Comparison of ENCODE assay signal across 18 cellular contexts in the genomic region with DNA sequence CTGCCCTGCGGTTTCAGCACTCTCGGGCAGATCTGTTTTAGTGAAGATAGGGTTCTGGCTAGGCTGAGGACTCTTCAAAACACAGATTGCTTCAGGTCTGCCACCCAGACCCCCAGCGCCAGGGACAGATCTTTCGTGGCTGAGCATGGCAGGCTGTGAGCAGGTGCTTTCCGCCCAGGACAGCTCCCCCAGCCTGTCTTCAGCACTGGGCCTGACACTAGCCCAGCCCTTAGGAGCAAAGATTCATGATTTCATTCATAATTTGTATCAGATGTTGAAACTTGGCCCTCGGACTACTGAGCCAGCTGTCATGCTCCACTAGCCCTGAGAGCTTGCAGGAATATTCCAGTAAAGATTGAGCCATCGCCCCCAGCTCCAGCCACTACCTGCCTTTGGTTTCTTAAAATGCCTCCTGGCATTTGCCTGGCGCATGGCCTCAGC. TPM values are rescaled to one million over a fixed set of nuclear protein-coding genes. Genes with fewer than 3 reads are reported as not detected.
DNase-seq lines count a peak whose midpoint lies in the region; ATAC-seq and TF ChIP-seq lines count a peak whose summit lies in the region.
"Had no signal": no experiment of that assay in that cellular context is flagged by ENCODE, and none has a peak within 500 bp of the region (broad histone marks: within the 10 kb centered on the region; RNA-seq: fewer than 3 reads in every experiment).

No MANE protein-coding gene starts in this region.

- no peak overlapping the region for H3K4me3 ChIP-seq in adipocyte (ENCODE audit: low read length)
- H3K4me3 ChIP-seq in subcutaneous abdominal adipose tissue (ENCODE audit: low read depth in 1 of 5, low read length in 5 of 5): no peak overlapping the region
- no peak overlapping the region for H3K4me3 ChIP-seq in neural progenitor cell
- H3K4me3 ChIP-seq: cardiac muscle cell, lung, upper lobe of left lung had no signal

- H3K36me3 ChIP-seq in adipocyte (ENCODE audit: control insufficient read depth, insufficient read depth, low read length, severe bottlenecking): peaks cover 51% of the 10 kb centered on the region
- H3K36me3 ChIP-seq in subcutaneous abdominal adipose tissue (ENCODE audit: control insufficient read depth in 5 of 5, insufficient read depth in 5 of 5, low read length in 5 of 5): peaks cover 0 to 57% (median 48%) of the 10 kb centered on the region in 5 donors
- no peaks in the 10 kb centered on the region for H3K36me3 ChIP-seq in neural progenitor cell

- CTCF ChIA-PET in activated CD8-positive, alpha-beta T cell treated with anti-CD3 and anti-CD28 coated beads for 36 hours (lab: Charles Lee): interaction anchor here (6.9 kb wide), 1 partner anchor 39 kb away, joined by 71 read pairs; no protein-coding TSS in a partner anchor
- CTCF ChIA-PET in activated CD8-positive, alpha-beta T cell treated with anti-CD3 and anti-CD28 coated beads, Interleukin-2, amount 10 ng/mL, durations not matched to agents 7 days and 5 days (lab: Charles Lee): interaction anchor here (1.0 to 21.8 kb wide), 5 partner anchors 24 to 93 kb away, joined by 3 to 349 read pairs (median 3); no protein-coding TSS in a partner anchor

- no peak overlapping the region for H3K4me3 Mint-ChIP-seq in activated CD8-positive, alpha-beta T cell treated with anti-CD3 and anti-CD28 coated beads for 36 hours
- H3K4me3 Mint-ChIP-seq in activated CD8-positive, alpha-beta T cell treated with anti-CD3 and anti-CD28 coated beads, Interleukin-2, amount 10 ng/mL, durations not matched to agents 7 days and 5 days: no peak overlapping the region
- H3K4me3 Mint-ChIP-seq in neural progenitor cell: no peak overlapping the region
- H3K4me3 Mint-ChIP-seq: activated naive CD8-positive, alpha-beta T cell treated with anti-CD3 and anti-CD28 coated beads, Interleukin-2, amount 50 U/mL, for 24 hours had no signal

- POLR2A ChIA-PET in activated CD8-positive, alpha-beta T cell treated with anti-CD3 and anti-CD28 coated beads for 36 hours (lab: Charles Lee): interaction anchor here (1.1 to 1.2 kb wide), 2 partner anchors 13 to 130 kb away, joined by 3 to 6 read pairs; no protein-coding TSS in a partner anchor
- POLR2A ChIA-PET in activated CD8-positive, alpha-beta T cell treated with anti-CD3 and anti-CD28 coated beads, Interleukin-2, amount 10 ng/mL, durations not matched to agents 7 days and 5 days (lab: Charles Lee): no interaction called here

- H3K9me3 ChIP-seq in adipocyte (ENCODE audit: control insufficient read depth, low read length) (no peaks in the 10 kb centered on the region), subcutaneous abdominal adipose tissue (ENCODE audit: control insufficient read depth in 5 of 5, low read length in 5 of 5) (no peaks in the 10 kb centered on the region), neural progenitor cell (ENCODE audit: low read depth) (no peaks in the 10 kb centered on the region)
- H3K9me3 ChIP-seq: upper lobe of left lung had no signal

- H3K27ac ChIP-seq in subcutaneous abdominal adipose tissue (ENCODE audit: low read depth, low read length) (peak overlapping the region; percentile 55), neural progenitor cell (no peak overlapping the region)
- H3K27ac ChIP-seq: cardiac muscle cell had no signal

- H3K27ac Mint-ChIP-seq in activated CD8-positive, alpha-beta T cell treated with anti-CD3 and anti-CD28 coated beads for 36 hours: peak overlapping the region; percentile 46
- no peak overlapping the region for H3K27ac Mint-ChIP-seq in activated CD8-positive, alpha-beta T cell treated with anti-CD3 and anti-CD28 coated beads, Interleukin-2, amount 10 ng/mL, durations not matched to agents 7 days and 5 days
- H3K27ac Mint-ChIP-seq in neural progenitor cell: no peak overlapping the region
- H3K27ac Mint-ChIP-seq: activated naive CD8-positive, alpha-beta T cell treated with anti-CD3 and anti-CD28 coated beads, Interleukin-2, amount 50 U/mL, for 24 hours; naive B cell had no signal

- no peaks in the 10 kb centered on the region for H3K9me3 Mint-ChIP-seq in activated CD8-positive, alpha-beta T cell treated with anti-CD3 and anti-CD28 coated beads for 36 hours
- H3K9me3 Mint-ChIP-seq in activated CD8-positive, alpha-beta T cell treated with anti-CD3 and anti-CD28 coated beads, Interleukin-2, amount 10 ng/mL, durations not matched to agents 7 days and 5 days (ENCODE audit: insufficient read depth): no peaks in the 10 kb centered on the region
- H3K9me3 Mint-ChIP-seq in neural progenitor cell: no peaks in the 10 kb centered on the region
- H3K9me3 Mint-ChIP-seq: activated naive CD8-positive, alpha-beta T cell treated with anti-CD3 and anti-CD28 coated beads, Interleukin-2, amount 50 U/mL, for 24 hours; naive B cell had no signal

- H3F3A ChIP-seq in neural progenitor cell (ENCODE audit: low read depth): peaks cover 20% of the 10 kb centered on the region

- H3K27me3 Mint-ChIP-seq in activated CD8-positive, alpha-beta T cell treated with anti-CD3 and anti-CD28 coated beads for 36 hours: no peaks in the 10 kb centered on the region
- no peaks in the 10 kb centered on the region for H3K27me3 Mint-ChIP-seq in activated CD8-positive, alpha-beta T cell treated with anti-CD3 and anti-CD28 coated beads, Interleukin-2, amount 10 ng/mL, durations not matched to agents 7 days and 5 days (ENCODE audit: low read depth)
- H3K27me3 Mint-ChIP-seq in neural progenitor cell (ENCODE audit: insufficient read depth, low read depth): no peaks in the 10 kb centered on the region
- H3K27me3 Mint-ChIP-seq: activated naive CD8-positive, alpha-beta T cell treated with anti-CD3 and anti-CD28 coated beads, Interleukin-2, amount 50 U/mL, for 24 hours; naive B cell had no signal

- H3K36me3 Mint-ChIP-seq in activated CD8-positive, alpha-beta T cell treated with anti-CD3 and anti-CD28 coated beads for 36 hours (ENCODE audit: low read depth): peaks cover 17% of the 10 kb centered on the region
- peaks cover 34% of the 10 kb centered on the region for H3K36me3 Mint-ChIP-seq in activated CD8-positive, alpha-beta T cell treated with anti-CD3 and anti-CD28 coated beads, Interleukin-2, amount 10 ng/mL, durations not matched to agents 7 days and 5 days (ENCODE audit: low read depth)
- peaks cover 10% of the 10 kb centered on the region for H3K36me3 Mint-ChIP-seq in neural progenitor cell
- H3K36me3 Mint-ChIP-seq: naive B cell had no signal

- H3K79me2 ChIP-seq in neural progenitor cell (ENCODE audit: low read depth): peaks cover 14% of the 10 kb centered on the region

- peaks cover 8% of the 10 kb centered on the region for H3K4me1 Mint-ChIP-seq in activated CD8-positive, alpha-beta T cell treated with anti-CD3 and anti-CD28 coated beads for 36 hours (ENCODE audit: low read depth)
- peaks cover 14% of the 10 kb centered on the region for H3K4me1 Mint-ChIP-seq in activated CD8-positive, alpha-beta T cell treated with anti-CD3 and anti-CD28 coated beads, Interleukin-2, amount 10 ng/mL, durations not matched to agents 7 days and 5 days (ENCODE audit: low read depth)
- peaks cover 6% of the 10 kb centered on the region for H3K4me1 Mint-ChIP-seq in neural progenitor cell

- peak overlapping the region; percentile 21 for H3K9ac ChIP-seq in adipocyte (ENCODE audit: low read length)
- peak overlapping the region in 2 of 5 donors; percentile 39 to 57 for H3K9ac ChIP-seq in subcutaneous abdominal adipose tissue (ENCODE audit: low read length in 5 of 5)
- no peak overlapping the region for H3K9ac ChIP-seq in neural progenitor cell

- H2AFZ ChIP-seq in neural progenitor cell (replicated peaks): no peak overlapping the region

- TF ChIP-seq CTCF in activated CD8-positive, alpha-beta T cell treated with anti-CD3 and anti-CD28 coated beads for 36 hours (IDR thresholded peaks at IDR 0.05): no peak
- TF ChIP-seq CTCF in neural progenitor cell (IDR thresholded peaks at IDR 0.05): no peak

- H3K4me2 ChIP-seq in neural progenitor cell: no peak overlapping the region

- intact Hi-C loops in activated CD8-positive, alpha-beta T cell treated with anti-CD3 and anti-CD28 coated beads for 36 hours (cut with micrococcal nuclease): loop anchor here (10.0 kb wide), 1 partner anchor 190 kb away; no protein-coding TSS in a partner anchor

- peaks cover 5% of the 10 kb centered on the region for H4K20me1 ChIP-seq in neural progenitor cell (ENCODE audit: low read depth)

- no peak for DNase-seq in activated CD8-positive, alpha-beta T cell treated with anti-CD3 and anti-CD28 coated beads for 36 hours
- DNase-seq in activated CD8-positive, alpha-beta T cell treated with anti-CD3 and anti-CD28 coated beads, Interleukin-2, amount 10 ng/mL, durations not matched to agents 7 days and 5 days: no peak
- DNase-seq in adipocyte (ENCODE audit: low read depth) (peak; percentile 65), fibroblast of the conjunctiva (ENCODE audit: low read depth) (peak; percentile 43), neural progenitor cell (ENCODE audit: low spot score) (no peak)
- DNase-seq: 8988T; activated CD4-positive, alpha-beta T cell treated with anti-CD3 and anti-CD28 coated beads, Interleukin-2, amount 50 U/mL, for 1 hour; activated naive CD8-positive, alpha-beta T cell treated with anti-CD3 and anti-CD28 coated beads, Interleukin-2, amount 50 U/mL, for 24 hours; activated T-cell treated with anti-CD3 and anti-CD28 coated beads, Interleukin-2, amount 50 U/mL, for 48 hours; naive B cell; NCI-H1436; stimulated activated CD4-positive, alpha-beta T cell treated with anti-CD3 and anti-CD28 coated beads, Interleukin-12 subunit alpha, Interleukin-12 subunit beta, amount 100 ng/mL, for 4 hours; upper lobe of left lung had no signal

- H3K4me1 ChIP-seq in adipocyte (ENCODE audit: control insufficient read depth, insufficient read depth, low read length) (peaks cover 22% of the 10 kb centered on the region), subcutaneous abdominal adipose tissue (ENCODE audit: control insufficient read depth in 5 of 5, insufficient read depth in 5 of 5, low read length in 5 of 5) (peaks cover under 1 to 49% (median 33%) of the 10 kb centered on the region in 5 donors), neural progenitor cell (peaks cover 2% of the 10 kb centered on the region)

- no peak for ATAC-seq in activated CD8-positive, alpha-beta T cell treated with anti-CD3 and anti-CD28 coated beads for 36 hours
- ATAC-seq in activated CD8-positive, alpha-beta T cell treated with anti-CD3 and anti-CD28 coated beads, Interleukin-2, amount 10 ng/mL, durations not matched to agents 7 days and 5 days: no peak
- ATAC-seq in GM19324 (IDR thresholded peaks at IDR 0.05; ENCODE audit: low FRiP score, unreplicated experiment) (no peak), HG02678 (IDR thresholded peaks at IDR 0.05; ENCODE audit: unreplicated experiment) (no peak)
- ATAC-seq: activated naive CD8-positive, alpha-beta T cell treated with anti-CD3 and anti-CD28 coated beads, Interleukin-2, amount 50 U/mL, for 24 hours had no signal

- H3K27me3 ChIP-seq in adipocyte (replicated peaks; ENCODE audit: control insufficient read depth, insufficient read depth, low read length) (no peaks in the 10 kb centered on the region), subcutaneous abdominal adipose tissue (ENCODE audit: control insufficient read depth in 5 of 5, insufficient read depth in 4 of 5, low read length in 5 of 5) (no peaks in the 10 kb centered on the region), neural progenitor cell (no peaks in the 10 kb centered on the region)
- H3K27me3 ChIP-seq: cardiac muscle cell, upper lobe of left lung had no signal

RNA-seq across cellular contexts. Expression of gene ADPRS, which starts 5.9 kb away (rescaled TPM):
- 10 to 100 TPM; 52.7 to 54.9 TPM for total RNA-seq in activated CD8-positive, alpha-beta T cell treated with anti-CD3 and anti-CD28 coated beads for 36 hours
- total RNA-seq in activated CD8-positive, alpha-beta T cell treated with anti-CD3 and anti-CD28 coated beads, Interleukin-2, amount 10 ng/mL, durations not matched to agents 7 days and 5 days: 10 to 100 TPM; 36.0 to 36.7 TPM
- 28.1 and 40.9 TPM in 2 replicates for total RNA-seq in neural progenitor cell (ENCODE audit: low replicate concordance)

RNA-seq across cellular contexts. Expression of gene TEKT2, which starts 10.7 kb away (rescaled TPM):
- under 1 TPM; 0.20 to 0.34 TPM for total RNA-seq in activated CD8-positive, alpha-beta T cell treated with anti-CD3 and anti-CD28 coated beads for 36 hours
- not detected for total RNA-seq in activated CD8-positive, alpha-beta T cell treated with anti-CD3 and anti-CD28 coated beads, Interleukin-2, amount 10 ng/mL, durations not matched to agents 7 days and 5 days
- 2.7 and 7.4 TPM in 2 replicates for total RNA-seq in neural progenitor cell (ENCODE audit: low replicate concordance)

RNA-seq across cellular contexts. Expression of gene COL8A2, which starts 30.4 kb away (rescaled TPM):
- total RNA-seq in activated CD8-positive, alpha-beta T cell treated with anti-CD3 and anti-CD28 coated beads for 36 hours: under 1 TPM; 0.83 to 0.85 TPM
- under 1 TPM in 1 of 2 experiments, not detected in 1; 0.08 TPM for total RNA-seq in activated CD8-positive, alpha-beta T cell treated with anti-CD3 and anti-CD28 coated beads, Interleukin-2, amount 10 ng/mL, durations not matched to agents 7 days and 5 days
- 0.06 TPM in 1 of 2 replicates, not detected in the other for total RNA-seq in neural progenitor cell (ENCODE audit: low replicate concordance)

RNA-seq across cellular contexts. Expression of gene TRAPPC3, which starts 54.6 kb away (rescaled TPM):
- total RNA-seq in activated CD8-positive, alpha-beta T cell treated with anti-CD3 and anti-CD28 coated beads for 36 hours: 10 to 100 TPM; 47.9 to 48.4 TPM
- total RNA-seq in activated CD8-positive, alpha-beta T cell treated with anti-CD3 and anti-CD28 coated beads, Interleukin-2, amount 10 ng/mL, durations not matched to agents 7 days and 5 days: 10 to 100 TPM; 55.6 to 56.4 TPM
- 44.9 and 69.4 TPM in 2 replicates for total RNA-seq in neural progenitor cell (ENCODE audit: low replicate concordance)

Comparison
In these comparisons a context has a peak if more than half of its experiments do, and no peak if none do; other contexts are left out.
1. DNase-seq: peak in adipocyte (single experiment) and fibroblast of the conjunctiva (single experiment); none in activated CD8-positive, alpha-beta T cell treated with anti-CD3 and anti-CD28 coated beads for 36 hours (single experiment), activated CD8-positive, alpha-beta T cell treated with anti-CD3 and anti-CD28 coated beads, Interleukin-2, amount 10 ng/mL, durations not matched to agents 7 days and 5 days (single experiment) and neural progenitor cell (single experiment).